ENCODE assay signal across 9 cellular contexts in genomic region chr3:89108154-89108553, GRCh38. TPM values are rescaled to one million over a fixed set of nuclear protein-coding genes. Genes with fewer than 3 reads are reported as not detected.
A peak's percentile ranks its signal among the peaks of the same experiment; 100 is the strongest.
DNase-seq lines count a peak whose midpoint lies in the region; ATAC-seq and TF ChIP-seq lines count a peak whose summit lies in the region.
"Had no signal": no experiment of that assay in that cellular context is flagged by ENCODE, and none has a peak within 500 bp of the region (broad histone marks: within the 10 kb centered on the region; RNA-seq: fewer than 3 reads in every experiment).

No MANE protein-coding gene starts in this region.

- no peaks in the 10 kb centered on the region for H3K9me3 Mint-ChIP-seq in activated B cell treated with CpG ODN at 0.5 μM for 24 hours

- H3K9ac ChIP-seq in stomach smooth muscle (ENCODE audit: low read length in 2 of 2) (peak overlapping the region; percentile 64 to 65), PC-3 (ENCODE audit: low read length) (no peak overlapping the region)

- peaks cover 22% of the 10 kb centered on the region for H3K27me3 Mint-ChIP-seq in activated B cell treated with CpG ODN at 0.5 μM for 24 hours

- H3K4me3 Mint-ChIP-seq in activated B cell treated with CpG ODN at 0.5 μM for 24 hours: peak overlapping the region; percentile 82

- POLR2A ChIA-PET in activated B cell treated with CpG ODN at 0.5 μM for 24 hours (lab: Charles Lee): no interaction called here
- POLR2A ChIA-PET in PC-3 (lab: Charles Lee; ENCODE audit: unreplicated experiment): no interaction called here

- peaks cover 2% of the 10 kb centered on the region for H3K4me1 ChIP-seq in stomach smooth muscle (ENCODE audit: control insufficient read depth, insufficient read depth, low read length)
- H3K4me1 ChIP-seq in PC-3 (ENCODE audit: insufficient read depth, low read length): no peaks in the 10 kb centered on the region

- no peaks in the 10 kb centered on the region for H3K27me3 ChIP-seq in stomach smooth muscle (ENCODE audit: control insufficient read depth in 1 of 2, insufficient read depth in 2 of 2, low read length in 2 of 2)
- H3K27me3 ChIP-seq in PC-3 (ENCODE audit: low read length): peaks cover 60% of the 10 kb centered on the region

- H3K9me2 ChIP-seq in PC-3 (replicated peaks; ENCODE audit: low read length): no peaks in the 10 kb centered on the region

- no peak overlapping the region for H3K27ac Mint-ChIP-seq in activated B cell treated with CpG ODN at 0.5 μM for 24 hours

- H3K4me2 ChIP-seq in PC-3 (ENCODE audit: low read length): no peak overlapping the region

- CTCF ChIA-PET in activated B cell treated with CpG ODN at 0.5 μM for 24 hours (lab: Charles Lee) (no interaction called here), PC-3 (lab: Charles Lee) (no interaction called here)

- H3K79me2 ChIP-seq in PC-3 (ENCODE audit: low read length): no peaks in the 10 kb centered on the region

- H4K20me1 ChIP-seq in PC-3 (ENCODE audit: low read length): no peaks in the 10 kb centered on the region

- ATAC-seq in activated B cell treated with CpG ODN at 0.5 μM for 24 hours (ENCODE audit: low read depth) (no peak), HG02623 (IDR thresholded peaks at IDR 0.05; ENCODE audit: unreplicated experiment) (no peak), sciatic nerve (no peak), PC-3 (no peak)

- H2AFZ ChIP-seq in PC-3 (ENCODE audit: low read length): no peak overlapping the region

- no peaks in the 10 kb centered on the region for H3F3A ChIP-seq in PC-3 (ENCODE audit: low read length, unreplicated experiment)

- BruUV-seq in PC-3 (replicated peaks; lab: Mats Ljungman, UMichigan): no TSS peak

- no peak for TF ChIP-seq CTCF in activated B cell treated with CpG ODN at 0.5 μM for 24 hours (IDR thresholded peaks at IDR 0.05)
- no peak for TF ChIP-seq CTCF in PC-3 (conservative IDR thresholded peaks at IDR 0.05; ENCODE audit: low read depth, low read length)

- no peaks in the 10 kb centered on the region for H3K36me3 Mint-ChIP-seq in activated B cell treated with CpG ODN at 0.5 μM for 24 hours (ENCODE audit: low read depth)

- H3K27ac ChIP-seq in stomach smooth muscle (ENCODE audit: low read length): no peak overlapping the region
- H3K27ac ChIP-seq in PC-3 (ENCODE audit: low read length): no peak overlapping the region

- intact Hi-C loops in activated B cell treated with CpG ODN at 0.5 μM for 24 hours (cut with micrococcal nuclease) (no loop called here), sciatic nerve (cut with DNase I) (no loop called here), PC-3 (cut with micrococcal nuclease) (loop anchor here (10.0 kb wide), 1 partner anchor 1077 kb away; no protein-coding TSS in a partner anchor)

- peaks cover 13% of the 10 kb centered on the region for H3K4me1 Mint-ChIP-seq in activated B cell treated with CpG ODN at 0.5 μM for 24 hours

- H3K36me3 ChIP-seq in stomach smooth muscle (ENCODE audit: control insufficient read depth in 2 of 2, insufficient read depth in 2 of 2, low read length in 2 of 2): no peaks in the 10 kb centered on the region
- no peaks in the 10 kb centered on the region for H3K36me3 ChIP-seq in PC-3 (ENCODE audit: low read depth, low read length)

- H3K4me3 ChIP-seq in iPS-18c (ENCODE audit: insufficient read depth, low read depth, low read length) (peak overlapping the region; percentile 42; the same call in 1 of the 2 replicates), stomach smooth muscle (ENCODE audit: low read length in 2 of 2) (peak overlapping the region; percentile 92 to 98), PC-3 (ENCODE audit: low read length) (no peak overlapping the region)

- H3K9me3 ChIP-seq in iPS-18c (ENCODE audit: control insufficient read depth, insufficient read depth, low read length) (no peaks in the 10 kb centered on the region), stomach smooth muscle (ENCODE audit: control insufficient read depth in 2 of 2, low read length in 2 of 2) (no peaks in the 10 kb centered on the region), PC-3 (ENCODE audit: low read length) (no peaks in the 10 kb centered on the region)

- DNase-seq in NCI-H82 (lab: John Stamatoyannopoulos, UW) (peak; percentile 24), NCI-H82 treated with DMSO at 0.1 percent for 48 hours (lab: John Stamatoyannopoulos, UW; ENCODE audit: unreplicated experiment) (no peak), activated B cell treated with CpG ODN at 0.5 μM for 24 hours (no peak), sciatic nerve (ENCODE audit: low spot score) (no peak), PC-3 (no peak)

RNA-seq across cellular contexts. Expression of gene EPHA3, which starts 0.7 kb away (rescaled TPM):
- not detected in 2 replicates for total RNA-seq in activated B cell treated with CpG ODN at 0.5 μM for 24 hours
- total RNA-seq in sciatic nerve: 12.6 TPM
- total RNA-seq in PC-3 (2014; rRNA removed): 0.33 TPM in 1 of 2 replicates, not detected in the other
- total RNA-seq: T-helper 1 cell treated with Interleukin-12 subunit alpha and Interleukin-12 subunit beta and Interleukin-4 antibody, amounts not matched to agents 30 ng/mL and 1 ng/mL, for 36 hours had no signal

Comparison
In these comparisons a context has a peak if more than half of its experiments do, and no peak if none do; other contexts are left out.
1. RNA of gene EPHA3, which starts 0.7 kb away (total RNA-seq): 12.6 TPM in sciatic nerve (single experiment); 0.33 TPM in PC-3 and not detected in activated B cell treated with CpG ODN at 0.5 μM for 24 hours; every median in the first group is over 10 times any median in the second.